In the genomic region with DNA sequence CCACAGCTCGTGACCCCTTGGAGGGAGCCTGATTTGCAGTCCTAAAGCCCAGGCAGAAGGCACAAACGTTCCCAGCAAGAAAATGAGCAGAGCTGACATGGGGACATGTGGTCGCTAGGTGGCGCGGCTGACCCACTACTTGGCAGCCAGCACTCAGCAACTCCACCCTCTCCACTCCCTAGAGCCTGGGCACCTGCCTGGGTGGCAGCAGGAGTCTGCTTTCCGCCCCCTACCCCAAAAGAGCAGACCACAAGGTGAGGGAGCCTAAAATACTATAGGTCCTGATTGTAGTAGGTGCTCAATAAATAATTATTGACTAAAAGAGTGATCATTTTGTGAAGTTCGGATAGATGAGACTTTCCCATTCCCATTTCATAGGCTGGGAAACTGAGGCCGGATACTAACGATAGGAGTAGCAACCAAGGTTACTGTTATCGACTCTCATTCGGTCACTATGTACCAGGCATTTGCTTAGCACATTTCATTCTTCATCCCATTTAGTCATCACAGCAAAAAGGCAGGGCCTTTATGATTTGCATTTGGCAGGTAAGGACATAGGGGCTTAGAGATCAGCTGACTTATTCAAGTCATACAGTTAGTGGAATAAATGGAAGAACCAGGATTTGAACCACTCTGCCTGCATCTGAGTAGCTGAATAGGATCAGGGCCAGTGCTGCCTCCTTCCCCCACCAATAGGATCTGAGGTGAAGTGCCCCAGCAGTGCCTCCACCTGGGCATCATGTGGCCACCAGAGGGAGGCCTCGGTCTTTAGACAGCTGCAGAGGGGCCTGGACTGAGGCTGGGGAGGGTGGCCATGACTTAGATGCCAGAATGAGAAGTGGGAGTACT, we compare ENCODE assay signal across 9 cellular contexts. TPM values are rescaled to one million over a fixed set of nuclear protein-coding genes. Genes with fewer than 3 reads are reported as not detected.
DNase-seq lines count a peak whose midpoint lies in the region; ATAC-seq, FAIRE-seq and TF ChIP-seq lines count a peak whose summit lies in the region.
"Had no signal": no experiment of that assay in that cellular context is flagged by ENCODE, and none has a peak within 500 bp of the region (broad histone marks: within the 10 kb centered on the region; RNA-seq: fewer than 3 reads in every experiment).

No MANE protein-coding gene starts in this region.

- no peak overlapping the region for H3K27ac ChIP-seq in SJSA1
- H3K27ac ChIP-seq in foreskin keratinocyte: no peak overlapping the region
- H3K27ac ChIP-seq: ovary had no signal

- TF ChIP-seq CTCF in foreskin keratinocyte (conservative IDR thresholded peaks at IDR 0.05): peak; percentile 91

- peak; percentile 86 for FAIRE-seq in GM18507 (lab: Jason Lieb, UNC)

- H3K4me3 ChIP-seq in SJSA1: no peak overlapping the region
- H3K4me3 ChIP-seq: ovary had no signal

- H3K4me1 ChIP-seq in SJSA1 (replicated peaks) (no peaks in the 10 kb centered on the region), foreskin keratinocyte (no peaks in the 10 kb centered on the region)

- peaks cover 41% of the 10 kb centered on the region for H3K27me3 ChIP-seq in SJSA1 (replicated peaks)
- peaks cover 6% of the 10 kb centered on the region for H3K27me3 ChIP-seq in foreskin keratinocyte
- H3K27me3 ChIP-seq: ovary had no signal

- peak; percentile 75 for DNase-seq in 8988T
- DNase-seq in GM18507 (ENCODE audit: extremely low spot score, insufficient read length, low read depth): peak; percentile 73
- peak; percentile 51 for DNase-seq in LHCN-M2 (ENCODE audit: low read depth)
- DNase-seq in SJSA1 (ENCODE audit: low read depth in 1 of 2, low spot score in 2 of 2): peak; percentile 53 to 73
- DNase-seq in activated effector memory CD4-positive, alpha-beta T cell treated with Interleukin-2 at 50 U/mL for 16 hours: peak; percentile 61
- peak in 1 of 2 donors; percentile 43 for DNase-seq in foreskin keratinocyte
- DNase-seq in posterior cingulate gyrus: peak; percentile 51 to 96 (median 72)
- peak; percentile 70 for DNase-seq in ureter (ENCODE audit: low spot score)

- intact Hi-C loops in posterior cingulate gyrus (cut with DNase I): loop anchor here (1.0 kb wide), 1 partner anchor 121 kb away; no protein-coding TSS in a partner anchor

- no peaks in the 10 kb centered on the region for H3K36me3 ChIP-seq in SJSA1
- H3K36me3 ChIP-seq: ovary had no signal

- ATAC-seq in foreskin keratinocyte: peak; percentile 83

- H3K9me3 ChIP-seq in SJSA1 (replicated peaks): no peaks in the 10 kb centered on the region
- H3K9me3 ChIP-seq: ovary had no signal

RNA-seq across cellular contexts. Expression of a gene that starts 57.3 kb away (rescaled TPM):
- total RNA-seq in LHCN-M2 (2014; rRNA removed): not detected in 2 replicates
- not detected for polyA plus RNA-seq in LHCN-M2 (2012)
- not detected in 2 replicates for total RNA-seq in SJSA1 (2014; rRNA removed; shearing (Covaris generic))
- total RNA-seq in foreskin keratinocyte: not detected in 2 replicates
- polyA plus RNA-seq in foreskin keratinocyte: not detected in 2 replicates
- total RNA-seq in ureter: not detected
- total RNA-seq: ovary had no signal
- polyA plus RNA-seq: ovary had no signal
